In the genomic region with DNA sequence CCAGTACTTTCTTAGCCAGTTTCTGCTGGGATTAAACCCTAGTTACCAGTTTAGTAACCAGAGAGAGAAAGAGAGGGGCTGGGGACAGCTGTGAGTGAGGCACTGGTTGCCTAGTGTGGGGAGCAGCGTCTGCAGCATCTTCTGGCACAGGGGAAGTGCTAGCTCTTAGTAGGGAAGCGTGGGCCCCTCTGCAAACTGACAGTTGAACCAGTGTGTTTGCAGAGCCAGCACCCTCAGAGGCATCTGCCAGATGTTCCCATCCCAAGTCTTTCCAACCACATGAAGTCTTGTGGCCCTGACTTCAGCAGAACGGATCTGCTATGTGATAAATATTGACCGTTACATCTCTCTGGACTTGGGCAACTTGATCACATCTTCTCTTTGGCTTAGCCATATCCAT, we compare ENCODE assay signal across 27 cellular contexts. TPM values are rescaled to one million over a fixed set of nuclear protein-coding genes. Genes with fewer than 3 reads are reported as not detected.
"Had no signal": no experiment of that assay in that cellular context is flagged by ENCODE, and none has a peak within 500 bp of the region (broad histone marks: within the 10 kb centered on the region; RNA-seq: fewer than 3 reads in every experiment).

No MANE protein-coding gene starts in this region.

- H3K27ac ChIP-seq: RWPE1 had no signal

- H3K36me3 Mint-ChIP-seq: IgD-negative memory B cell had no signal

- FAIRE-seq: HTR-8/SVneo, RCC 7860 had no signal

- H3K27me3 Mint-ChIP-seq: T-helper 17 cell had no signal

- H3K4me1 Mint-ChIP-seq: IgD-negative memory B cell, T-helper 17 cell had no signal

- DNase-seq: KG1, NCI-H1092, NCI-H1105 treated with DMSO at 0.1 percent for 48 hours, NCI-H1417 treated with DMSO at 0.1 percent for 48 hours, NCI-H146, NCI-H1694 treated with DMSO at 0.1 percent for 48 hours, NCI-H1930, NCI-H2081, NCI-H2107, NCI-H2171, NCI-H226, NCI-H446, NCI-H510A, NCI-H524 treated with DMSO at 0.1 percent for 48 hours, NCI-H69, NCI-H774, SHP77, SK-N-SH, T-helper 1 cell, T-helper 17 cell had no signal

- H3K27ac Mint-ChIP-seq: T-helper 17 cell had no signal

- H3K9me3 Mint-ChIP-seq: IgD-negative memory B cell had no signal

- H3K9me3 ChIP-seq: SK-N-SH had no signal

- H3K4me3 Mint-ChIP-seq: IgD-negative memory B cell, T-helper 17 cell had no signal

RNA-seq across cellular contexts. Expression of a gene that starts 31.3 kb away (rescaled TPM):
- total RNA-seq: LHCN-M2, MCF 10A, SK-MEL-5, T-helper 17 cell had no signal
- polyA plus RNA-seq: IgD-negative memory B cell, SK-N-SH had no signal
